ENCODE assay signal across 21 cellular contexts in genomic region chr12:65654230-65654629, GRCh38.
"Had no signal": no experiment of that assay in that cellular context is flagged by ENCODE, and none has a peak within 500 bp of the region (broad histone marks: within the 10 kb centered on the region; RNA-seq: fewer than 3 reads in every experiment).

No MANE protein-coding gene starts in this region.

- H3K27ac Mint-ChIP-seq: activated CD4-positive, alpha-beta memory T cell treated with anti-CD3 and anti-CD28 coated beads, Interleukin-2, amount 10 ng/mL, durations not matched to agents 7 days and 5 days; activated CD4-positive, alpha-beta T cell treated with anti-CD3 and anti-CD28 coated beads for 36 hours; activated naive CD4-positive, alpha-beta T cell treated with anti-CD3 and anti-CD28 coated beads, Interleukin-2, amount 50 U/mL, for 24 hours; stimulated activated effector memory CD8-positive, alpha-beta T cell treated with anti-CD3 and anti-CD28 coated beads, Interleukin-12 subunit alpha, Interleukin-12 subunit beta, amount 100 ng/mL, for 72 hours; T-helper 1 cell treated with Interleukin-12 subunit alpha and Interleukin-12 subunit beta and Interleukin-4 antibody, amounts not matched to agents 30 μg/mL and 1 μg/mL, for 36 hours had no signal

- H3K9me3 Mint-ChIP-seq: activated CD4-positive, alpha-beta memory T cell treated with anti-CD3 and anti-CD28 coated beads, Interleukin-2, amount 10 ng/mL, durations not matched to agents 7 days and 5 days; activated naive CD4-positive, alpha-beta T cell treated with anti-CD3 and anti-CD28 coated beads, Interleukin-2, amount 50 U/mL, for 24 hours; activated T-cell treated with anti-CD3 and anti-CD28 coated beads, Interleukin-2, amount 50 U/mL, for 4 hours had no signal

- H3K27ac ChIP-seq: adrenal gland, body of pancreas, colonic mucosa, esophagus squamous epithelium, pancreas, sigmoid colon, tibial artery, vagina had no signal

- H3K36me3 ChIP-seq: adrenal gland, colonic mucosa, esophagus squamous epithelium, pancreas, sigmoid colon, tibial artery, vagina had no signal

- FAIRE-seq: pancreas had no signal

- H3K4me1 Mint-ChIP-seq: neural crest cell; stimulated activated effector memory CD8-positive, alpha-beta T cell treated with anti-CD3 and anti-CD28 coated beads, Interleukin-12 subunit alpha, Interleukin-12 subunit beta, amount 100 ng/mL, for 72 hours had no signal

- H3K4me3 ChIP-seq: adrenal gland, body of pancreas, colonic mucosa, esophagus squamous epithelium, pancreas, sigmoid colon, tibial artery, vagina had no signal

- H3K9me3 ChIP-seq: adrenal gland, body of pancreas, colonic mucosa, esophagus squamous epithelium, pancreas, sigmoid colon, tibial artery, vagina had no signal

- ATAC-seq: activated CD4-positive, alpha-beta T cell treated with anti-CD3 and anti-CD28 coated beads for 36 hours; activated T-cell treated with anti-CD3 and anti-CD28 coated beads, Interleukin-2, amount 50 U/mL, for 4 hours; body of pancreas; pancreas; stimulated activated effector memory CD8-positive, alpha-beta T cell treated with anti-CD3 and anti-CD28 coated beads, Interleukin-12 subunit alpha, Interleukin-12 subunit beta, amount 100 ng/mL, for 72 hours had no signal

- H3K36me3 Mint-ChIP-seq: activated naive CD4-positive, alpha-beta T cell treated with anti-CD3 and anti-CD28 coated beads, Interleukin-2, amount 50 U/mL, for 24 hours; stimulated activated effector memory CD8-positive, alpha-beta T cell treated with anti-CD3 and anti-CD28 coated beads, Interleukin-12 subunit alpha, Interleukin-12 subunit beta, amount 100 ng/mL, for 72 hours had no signal

- H3K4me1 ChIP-seq: adrenal gland, body of pancreas, colonic mucosa, pancreas, sigmoid colon, tibial artery, vagina had no signal

- H3K27me3 ChIP-seq: adrenal gland, body of pancreas, colonic mucosa, esophagus squamous epithelium, pancreas, sigmoid colon, tibial artery, vagina had no signal

- H3K4me3 Mint-ChIP-seq: activated CD4-positive, alpha-beta memory T cell treated with anti-CD3 and anti-CD28 coated beads, Interleukin-2, amount 10 ng/mL, durations not matched to agents 7 days and 5 days; activated CD4-positive, alpha-beta T cell treated with anti-CD3 and anti-CD28 coated beads for 36 hours; activated naive CD4-positive, alpha-beta T cell treated with anti-CD3 and anti-CD28 coated beads, Interleukin-2, amount 50 U/mL, for 24 hours; activated T-cell treated with anti-CD3 and anti-CD28 coated beads, Interleukin-2, amount 50 U/mL, for 4 hours; neural crest cell; stimulated activated effector memory CD8-positive, alpha-beta T cell treated with anti-CD3 and anti-CD28 coated beads, Interleukin-12 subunit alpha, Interleukin-12 subunit beta, amount 100 ng/mL, for 72 hours; T-helper 1 cell treated with Interleukin-12 subunit alpha and Interleukin-12 subunit beta and Interleukin-4 antibody, amounts not matched to agents 30 μg/mL and 1 μg/mL, for 36 hours had no signal

- DNase-seq: activated CD4-positive, alpha-beta memory T cell treated with anti-CD3 and anti-CD28 coated beads, Interleukin-2, amount 10 ng/mL, durations not matched to agents 7 days and 5 days; activated CD4-positive, alpha-beta T cell treated with anti-CD3 and anti-CD28 coated beads for 36 hours; activated effector memory CD4-positive, alpha-beta T cell treated with Interleukin-2 at 50 U/mL for 16 hours; activated T-cell treated with anti-CD3 and anti-CD28 coated beads, Interleukin-2, amount 50 U/mL, for 4 hours; adrenal gland; body of pancreas; central memory CD4-positive, alpha-beta T cell; colonic mucosa; esophagus squamous epithelium; foreskin fibroblast; glutamatergic neuron; midbrain; pancreas; sigmoid colon; stimulated activated CD4-positive, alpha-beta T cell treated with anti-CD3 and anti-CD28 coated beads, Interleukin-12 subunit alpha, Interleukin-12 subunit beta, amount 100 ng/mL, for 4 hours; tibial artery had no signal
